In genomic region chr11:72720806-72721205, GRCh38 we compare ENCODE assay signal across 9 cellular contexts. TPM values are rescaled to one million over a fixed set of nuclear protein-coding genes. Genes with fewer than 3 reads are reported as not detected.
A peak's percentile ranks its signal among the peaks of the same experiment; 100 is the strongest.
DNase-seq lines count a peak whose midpoint lies in the region; ATAC-seq, FAIRE-seq and TF ChIP-seq lines count a peak whose summit lies in the region.
"Had no signal": no experiment of that assay in that cellular context is flagged by ENCODE, and none has a peak within 500 bp of the region (broad histone marks: within the 10 kb centered on the region; RNA-seq: fewer than 3 reads in every experiment).

No MANE protein-coding gene starts in this region.

- H3K27ac ChIP-seq in mesenchymal stem cell (ENCODE audit: low read length, poor library complexity, severe bottlenecking) (no peak overlapping the region), upper lobe of left lung (peak overlapping the region; percentile 82 to 91 (median 90))

- H3K27me3 Mint-ChIP-seq in activated naive CD4-positive, alpha-beta T cell treated with anti-CD3 and anti-CD28 coated beads, Interleukin-2, amount 10 ng/mL, durations not matched to agents 7 days and 5 days, result peaks cover 4% of the 10 kb centered on the region

- H3K4ac ChIP-seq in mesenchymal stem cell (ENCODE audit: low read depth in 1 of 2, low read length in 2 of 2), result no peak overlapping the region

- peak overlapping the region; percentile 94 for H3K27ac Mint-ChIP-seq in activated naive CD4-positive, alpha-beta T cell treated with anti-CD3 and anti-CD28 coated beads, Interleukin-2, amount 10 ng/mL, durations not matched to agents 7 days and 5 days

- H2AK5ac ChIP-seq in mesenchymal stem cell (ENCODE audit: low read length, severe bottlenecking), result peak overlapping the region; percentile 77

- peak overlapping the region; percentile 89 for H3K4me3 Mint-ChIP-seq in activated naive CD4-positive, alpha-beta T cell treated with anti-CD3 and anti-CD28 coated beads, Interleukin-2, amount 10 ng/mL, durations not matched to agents 7 days and 5 days

- H3K36me3 ChIP-seq in bronchial epithelial cell (ENCODE audit: control insufficient read depth, insufficient read depth, low read length) (peaks cover 18% of the 10 kb centered on the region), mesenchymal stem cell (ENCODE audit: control insufficient read depth in 1 of 2, insufficient read depth in 2 of 2, low read depth in 1 of 2, low read length in 2 of 2) (peaks cover 26 to 31% of the 10 kb centered on the region in 2 experiments), upper lobe of left lung (peaks cover 2 to 23% (median 16%) of the 10 kb centered on the region in 4 donors)

- no peak overlapping the region for H2BK120ac ChIP-seq in mesenchymal stem cell (ENCODE audit: low read depth, low read length)

- H3K4me1 Mint-ChIP-seq in activated naive CD4-positive, alpha-beta T cell treated with anti-CD3 and anti-CD28 coated beads, Interleukin-2, amount 10 ng/mL, durations not matched to agents 7 days and 5 days, result peaks cover 58% of the 10 kb centered on the region

- H2BK5ac ChIP-seq in mesenchymal stem cell (ENCODE audit: low read depth, low read length, poor library complexity, severe bottlenecking), result no peak overlapping the region

- H3K4me2 ChIP-seq in mesenchymal stem cell (ENCODE audit: low read length, poor library complexity, severe bottlenecking), result peak overlapping the region; percentile 85

- FAIRE-seq in bronchial epithelial cell (lab: Jason Lieb, UNC), result no peak

- TF ChIP-seq POLR2A in upper lobe of left lung (IDR thresholded peaks at IDR 0.05), result no peak

- H2BK15ac ChIP-seq in mesenchymal stem cell (ENCODE audit: low read depth, poor library complexity, severe bottlenecking), result no peak overlapping the region

- no peaks in the 10 kb centered on the region for H3K27me3 ChIP-seq in bronchial epithelial cell (ENCODE audit: control insufficient read depth, insufficient read depth, low read length)
- no peaks in the 10 kb centered on the region for H3K27me3 ChIP-seq in mesenchymal stem cell (ENCODE audit: control insufficient read depth in 1 of 2, insufficient read depth in 1 of 2, low read length in 2 of 2)
- H3K27me3 ChIP-seq in upper lobe of left lung, result no peaks in the 10 kb centered on the region

- no peaks in the 10 kb centered on the region for H3K9me3 Mint-ChIP-seq in activated naive CD4-positive, alpha-beta T cell treated with anti-CD3 and anti-CD28 coated beads, Interleukin-2, amount 10 ng/mL, durations not matched to agents 7 days and 5 days

- H3K14ac ChIP-seq in mesenchymal stem cell (ENCODE audit: low read length in 2 of 2), result no peak overlapping the region

- WGBS in mesenchymal stem cell, result 98% methylated on average over 3 of the region's 4 CpGs
- WGBS in upper lobe of left lung, 2 donors, result 76 to 88% methylated on average over 4 of the region's 4 CpGs

- H3K36me3 Mint-ChIP-seq in activated naive CD4-positive, alpha-beta T cell treated with anti-CD3 and anti-CD28 coated beads, Interleukin-2, amount 10 ng/mL, durations not matched to agents 7 days and 5 days, result peaks cover 24% of the 10 kb centered on the region

- no peak overlapping the region for H3K23ac ChIP-seq in mesenchymal stem cell (ENCODE audit: low read length in 2 of 2)

- no peak for TF ChIP-seq EP300 in upper lobe of left lung (IDR thresholded peaks at IDR 0.05)

- no peak for DNase-seq in activated naive CD4-positive, alpha-beta T cell treated with anti-CD3 and anti-CD28 coated beads, Interleukin-2, amount 10 ng/mL, durations not matched to agents 7 days and 5 days
- DNase-seq in activated naive CD4-positive, alpha-beta T cell treated with Interleukin-2 at 50 U/mL for 16 hours, result no peak
- DNase-seq in bronchial epithelial cell (ENCODE audit: low read depth) (no peak), mesenchymal stem cell (no peak), upper lobe of left lung (no peak), cerebellar nuclear complex (lab: John Stamatoyannopoulos, UW) (no peak)
- DNase-seq: DMS79 treated with DMSO at 0.1 percent for 48 hours had no signal

- peaks cover 62% of the 10 kb centered on the region for H3K4me1 ChIP-seq in mesenchymal stem cell (ENCODE audit: control insufficient read depth, insufficient read depth, low read depth, low read length)
- peaks cover 69 to 96% (median 79%) of the 10 kb centered on the region in 4 donors for H3K4me1 ChIP-seq in upper lobe of left lung

- no peak for ATAC-seq in upper lobe of left lung (ENCODE audit: low FRiP score in 2 of 2)
- no peak for ATAC-seq in HG02759 (IDR thresholded peaks at IDR 0.05; ENCODE audit: unreplicated experiment)
- no peak for ATAC-seq in HG03095 (IDR thresholded peaks at IDR 0.05; ENCODE audit: unreplicated experiment)

- TF ChIP-seq CTCF in bronchial epithelial cell (IDR thresholded peaks at IDR 0.05; ENCODE audit: insufficient read depth, low read length, severe bottlenecking), result no peak
- TF ChIP-seq CTCF in upper lobe of left lung (IDR thresholded peaks at IDR 0.05), result no peak

- H3K9ac ChIP-seq in mesenchymal stem cell (ENCODE audit: low read length), result peak overlapping the region; percentile 82

- H2BK12ac ChIP-seq in mesenchymal stem cell (ENCODE audit: low read length in 2 of 2), result peak overlapping the region in 1 of 2 experiments; percentile 24

- no peaks in the 10 kb centered on the region for H3K9me3 ChIP-seq in mesenchymal stem cell (ENCODE audit: control insufficient read depth, low read length)
- H3K9me3 ChIP-seq in upper lobe of left lung, result no peaks in the 10 kb centered on the region

- peak overlapping the region; percentile 15 for H4K91ac ChIP-seq in mesenchymal stem cell (ENCODE audit: low read length)

- CTCF ChIA-PET in activated naive CD4-positive, alpha-beta T cell treated with anti-CD3 and anti-CD28 coated beads, Interleukin-2, amount 10 ng/mL, durations not matched to agents 7 days and 5 days (lab: Charles Lee), result interaction anchor here (0.7 to 1.0 kb wide), 4 partner anchors 72 to 457 kb away, joined by 3 read pairs; no protein-coding TSS in a partner anchor

- H4K8ac ChIP-seq in mesenchymal stem cell (ENCODE audit: low read length), result no peak overlapping the region

- peaks cover 45% of the 10 kb centered on the region for H3K79me1 ChIP-seq in mesenchymal stem cell (replicated peaks; ENCODE audit: low read length, poor library complexity, severe bottlenecking)

- H2AFZ ChIP-seq in mesenchymal stem cell (ENCODE audit: low read depth, low read length), result no peak overlapping the region

- peak overlapping the region in 1 of 2 experiments; percentile 51 for H3K18ac ChIP-seq in mesenchymal stem cell (ENCODE audit: low read depth in 1 of 2, low read length in 2 of 2)

- H3K4me3 ChIP-seq in bronchial epithelial cell (ENCODE audit: low read depth, low read length), result peak overlapping the region; percentile 52
- H3K4me3 ChIP-seq in mesenchymal stem cell (ENCODE audit: insufficient read depth in 1 of 2, low read depth in 1 of 2, low read length in 2 of 2), result peak overlapping the region; percentile 17 to 82
- peak overlapping the region in 3 of 4 donors; percentile 44 to 64 (median 60) for H3K4me3 ChIP-seq in upper lobe of left lung

RNA-seq across cellular contexts. Expression of gene ARAP1, which starts 31.4 kb away (rescaled TPM):
- total RNA-seq in bronchial epithelial cell (49.5 and 63.6 TPM in 2 replicates), upper lobe of left lung (1,000 to 10,000 TPM in 1 of 6 donors, 100 to 1,000 TPM in 5; 217 to 1,154 (median 269) TPM)
- polyA plus RNA-seq in mesenchymal stem cell (2013, experiment 1 of 2), result 26.6 TPM
- polyA plus RNA-seq in mesenchymal stem cell (2013, experiment 2 of 2), result 23.6 TPM

RNA-seq across cellular contexts. Expression of gene PDE2A, which starts 46.6 kb away (rescaled TPM):
- total RNA-seq in bronchial epithelial cell, result 1.2 and 1.6 TPM in 2 replicates
- polyA plus RNA-seq in mesenchymal stem cell (2013, experiment 1 of 2), result 0.61 TPM
- 0.56 TPM for polyA plus RNA-seq in mesenchymal stem cell (2013, experiment 2 of 2)
- total RNA-seq in upper lobe of left lung, result 10 to 100 TPM in 4 of 6 donors, 1 to 10 TPM in 2; 4.7 to 46.1 (median 16.7) TPM
